In the genomic region with DNA sequence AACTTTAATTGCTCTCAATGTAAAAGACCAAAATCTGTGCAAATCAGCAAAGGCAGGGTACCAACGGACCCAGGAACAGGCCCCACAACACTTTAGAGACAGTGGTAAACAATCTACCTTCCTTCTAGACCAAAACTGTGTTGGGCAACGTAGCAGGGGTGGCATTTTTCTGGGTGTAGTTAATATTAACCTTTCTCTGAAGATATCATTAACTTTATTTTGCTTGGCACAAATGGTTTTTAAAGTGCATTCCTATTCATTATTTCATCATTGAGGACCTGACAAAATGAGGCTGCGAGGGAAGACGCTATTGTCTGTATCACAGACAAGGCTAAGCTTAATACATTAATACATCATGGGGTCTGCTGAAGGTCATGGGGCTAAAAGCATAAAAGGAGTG, we compare ENCODE assay signal across 16 cellular contexts. TPM values are rescaled to one million over a fixed set of nuclear protein-coding genes. Genes with fewer than 3 reads are reported as not detected.
A peak's percentile ranks its signal among the peaks of the same experiment; 100 is the strongest.
DNase-seq lines count a peak whose midpoint lies in the region; ATAC-seq and TF ChIP-seq lines count a peak whose summit lies in the region.
"Had no signal": no experiment of that assay in that cellular context is flagged by ENCODE, and none has a peak within 500 bp of the region (broad histone marks: within the 10 kb centered on the region; RNA-seq: fewer than 3 reads in every experiment).

No MANE protein-coding gene starts in this region.

- no peaks in the 10 kb centered on the region for H3K9me3 Mint-ChIP-seq in immature natural killer cell
- H3K9me3 Mint-ChIP-seq: CD4-positive, CD25-positive, alpha-beta regulatory T cell had no signal

- DNase-seq in activated effector memory CD4-positive, alpha-beta T cell treated with anti-CD3 and anti-CD28 coated beads, Interleukin-2, amount 50 U/mL, for 16 hours: peak; percentile 31
- DNase-seq in activated effector memory CD4-positive, alpha-beta T cell treated with Interleukin-2 at 50 U/mL for 16 hours: no peak
- DNase-seq in SK-N-SH (no peak), kidney glomerular epithelial cell (lab: John Stamatoyannopoulos, UW) (peak; percentile 20), renal cortical epithelial cell (ENCODE audit: low read depth) (peak; percentile 51), cerebellar cortex (ENCODE audit: low spot score) (no peak), immature natural killer cell (no peak)
- DNase-seq: Calu3; CD4-positive, CD25-positive, alpha-beta regulatory T cell; DMS 273 treated with DMSO at 0.1 percent for 48 hours; GM23248 had no signal

- peaks cover 49 to 57% of the 10 kb centered on the region in 2 experiments for H3K36me3 ChIP-seq in SK-N-SH (replicated peaks in 1 of 2; ENCODE audit: control insufficient read depth in 1 of 2, insufficient read depth in 2 of 2, low read length in 1 of 2)

- peaks cover 0 to 26% of the 10 kb centered on the region in 2 experiments; a peak in 2 of 4 replicates for H3K4me1 ChIP-seq in SK-N-SH (ENCODE audit: control insufficient read depth in 1 of 2, insufficient read depth in 2 of 2, low read depth in 1 of 2, low read length in 1 of 2)
- H3K4me1 ChIP-seq: BLaER1 had no signal

- peaks cover 6% of the 10 kb centered on the region; the same call in 1 of the 2 replicates for H4K20me1 ChIP-seq in SK-N-SH (ENCODE audit: insufficient read depth)

- 95% methylated on average over 4 of the region's 4 CpGs for WGBS in SK-N-SH (ENCODE audit: low lambda C conversion rate)

- no peak for TF ChIP-seq RAD21 in SK-N-SH (IDR thresholded peaks at IDR 0.05; ENCODE audit: low read length)

- POLR2A ChIA-PET in SK-N-SH (lab: Yijun Ruan, JAX): no interaction called here

- H3K36me3 Mint-ChIP-seq in immature natural killer cell: peaks cover 15 to 52% (median 19%) of the 10 kb centered on the region in 3 donors

- peaks cover 8 to 36% of the 10 kb centered on the region in 2 donors for H3K4me1 Mint-ChIP-seq in immature natural killer cell

- H3K4me3 Mint-ChIP-seq in immature natural killer cell: no peak overlapping the region
- H3K4me3 Mint-ChIP-seq: CD4-positive, CD25-positive, alpha-beta regulatory T cell had no signal

- H3F3A ChIP-seq in SK-N-SH (replicated peaks; ENCODE audit: insufficient read depth): no peaks in the 10 kb centered on the region

- CTCF ChIA-PET in SK-N-SH (lab: Yijun Ruan, JAX): no interaction called here

- TF ChIP-seq EP300 in SK-N-SH (IDR thresholded peaks at IDR 0.05; ENCODE audit: borderline replicate concordance in 1 of 2, low read depth in 1 of 2, low read length in 1 of 2): no peak

- TF ChIP-seq CTCF in SK-N-SH (IDR thresholded peaks at IDR 0.05): no peak

- H3K9me3 ChIP-seq in SK-N-SH: no peaks in the 10 kb centered on the region
- H3K9me3 ChIP-seq: BLaER1 had no signal

- no peaks in the 10 kb centered on the region for H3K9me2 ChIP-seq in SK-N-SH

- H3K27me3 Mint-ChIP-seq in immature natural killer cell (ENCODE audit: low read depth in 3 of 3): peaks cover 0 to 5% (median 0%) of the 10 kb centered on the region in 3 donors
- H3K27me3 Mint-ChIP-seq: CD4-positive, CD25-positive, alpha-beta regulatory T cell had no signal

- H3K27me3 ChIP-seq in SK-N-SH (ENCODE audit: insufficient read depth): no peaks in the 10 kb centered on the region
- H3K27me3 ChIP-seq: BLaER1 had no signal

- H2AFZ ChIP-seq in SK-N-SH (ENCODE audit: low read depth): no peak overlapping the region
- H2AFZ ChIP-seq: GM23248 had no signal

- H3K27ac ChIP-seq in SK-N-SH (ENCODE audit: low read depth in 2 of 2, low read length in 1 of 2): no peak overlapping the region; a peak in 1 of 4 replicates
- H3K27ac ChIP-seq: 22Rv1, BLaER1, GM23248 had no signal

- H3K79me2 ChIP-seq in SK-N-SH (ENCODE audit: insufficient read depth): peaks cover 12% of the 10 kb centered on the region; the same call in 1 of the 2 replicates

- H3K9ac ChIP-seq in SK-N-SH: no peak overlapping the region
- H3K9ac ChIP-seq: BLaER1, GM23248 had no signal

- H3K27ac Mint-ChIP-seq in immature natural killer cell: no peak overlapping the region
- H3K27ac Mint-ChIP-seq: CD4-positive, CD25-positive, alpha-beta regulatory T cell had no signal

- ATAC-seq in HG02938 (IDR thresholded peaks at IDR 0.05; ENCODE audit: unreplicated experiment): no peak
- ATAC-seq: GM12878, HCT116 had no signal

- 0 out of 2 replicates have a peak overlapping the region, but pooled peaks have one; percentile 1 for H3K4me2 ChIP-seq in SK-N-SH
- H3K4me2 ChIP-seq: BLaER1 had no signal

- H3K4me3 ChIP-seq in SK-N-SH (ENCODE audit: low read depth in 2 of 2, low read length in 1 of 2): no peak overlapping the region
- H3K4me3 ChIP-seq: BLaER1, GM12878, GM23248 had no signal

TF ChIP-seq in SK-N-SH, 30 proteins besides CTCF, POLR2A, EP300 and RAD21:
- TF ChIP-seq MEF2A (IDR thresholded peaks at IDR 0.05; ENCODE audit: borderline replicate concordance, low read depth): no peak
- TF ChIP-seq YY1 (IDR thresholded peaks at IDR 0.05; ENCODE audit: low read depth): no peak
- TF ChIP-seq JUND (IDR thresholded peaks at IDR 0.05): no peak
- TF ChIP-seq TCF12 (IDR thresholded peaks at IDR 0.05): no peak
- TF ChIP-seq GATA2 (CRISPR knock-in tag; IDR thresholded peaks at IDR 0.05): no peak
- TF ChIP-seq FOXJ3 (CRISPR knock-in tag; IDR thresholded peaks at IDR 0.05): no peak
- no peak for TF ChIP-seq SMC3 (IDR thresholded peaks at IDR 0.05; ENCODE audit: low read depth, low read length)
- TF ChIP-seq, protein P1, sequence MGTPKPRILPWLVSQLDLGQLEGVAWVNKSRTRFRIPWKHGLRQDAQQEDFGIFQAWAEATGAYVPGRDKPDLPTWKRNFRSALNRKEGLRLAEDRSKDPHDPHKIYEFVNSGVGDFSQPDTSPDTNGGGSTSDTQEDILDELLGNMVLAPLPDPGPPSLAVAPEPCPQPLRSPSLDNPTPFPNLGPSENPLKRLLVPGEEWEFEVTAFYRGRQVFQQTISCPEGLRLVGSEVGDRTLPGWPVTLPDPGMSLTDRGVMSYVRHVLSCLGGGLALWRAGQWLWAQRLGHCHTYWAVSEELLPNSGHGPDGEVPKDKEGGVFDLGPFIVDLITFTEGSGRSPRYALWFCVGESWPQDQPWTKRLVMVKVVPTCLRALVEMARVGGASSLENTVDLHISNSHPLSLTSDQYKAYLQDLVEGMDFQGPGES (IDR thresholded peaks at IDR 0.05; ENCODE audit: low read depth, low read length): no peak
- no peak for TF ChIP-seq ELF1 (IDR thresholded peaks at IDR 0.05)
- TF ChIP-seq POLR2AphosphoS5 (IDR thresholded peaks at IDR 0.05; ENCODE audit: low read depth, low read length): no peak

RNA-seq across cellular contexts. Expression of a gene that starts 37.9 kb away (rescaled TPM):
- polyA plus RNA-seq in SK-N-SH (2012; rRNA removed) (129 and 133 TPM in 2 replicates), immature natural killer cell (10 to 100 TPM; 30.1 to 32.1 (median 30.7) TPM)
- polyA plus RNA-seq in SK-N-SH (2012; cell fraction: cytosol; rRNA removed): 75.4 and 83.3 TPM in 2 replicates
- 335 and 567 TPM in 2 replicates for polyA plus RNA-seq in SK-N-SH (2012; cell fraction: nucleus; rRNA removed)
- total RNA-seq in renal cortical epithelial cell: 54.2 and 57.1 TPM in 2 replicates

Comparison
In these comparisons a context has a peak if more than half of its experiments do, and no peak if none do; other contexts are left out.
1. DNase-seq: peak in activated effector memory CD4-positive, alpha-beta T cell treated with anti-CD3 and anti-CD28 coated beads, Interleukin-2, amount 50 U/mL, for 16 hours (single experiment), kidney glomerular epithelial cell (single experiment) and renal cortical epithelial cell (single experiment); none in activated effector memory CD4-positive, alpha-beta T cell treated with Interleukin-2 at 50 U/mL for 16 hours (single experiment), SK-N-SH (single experiment), cerebellar cortex (single experiment) and immature natural killer cell (0 of 3).